8 cellular contexts compared by ENCODE assay signal in the genomic region with DNA sequence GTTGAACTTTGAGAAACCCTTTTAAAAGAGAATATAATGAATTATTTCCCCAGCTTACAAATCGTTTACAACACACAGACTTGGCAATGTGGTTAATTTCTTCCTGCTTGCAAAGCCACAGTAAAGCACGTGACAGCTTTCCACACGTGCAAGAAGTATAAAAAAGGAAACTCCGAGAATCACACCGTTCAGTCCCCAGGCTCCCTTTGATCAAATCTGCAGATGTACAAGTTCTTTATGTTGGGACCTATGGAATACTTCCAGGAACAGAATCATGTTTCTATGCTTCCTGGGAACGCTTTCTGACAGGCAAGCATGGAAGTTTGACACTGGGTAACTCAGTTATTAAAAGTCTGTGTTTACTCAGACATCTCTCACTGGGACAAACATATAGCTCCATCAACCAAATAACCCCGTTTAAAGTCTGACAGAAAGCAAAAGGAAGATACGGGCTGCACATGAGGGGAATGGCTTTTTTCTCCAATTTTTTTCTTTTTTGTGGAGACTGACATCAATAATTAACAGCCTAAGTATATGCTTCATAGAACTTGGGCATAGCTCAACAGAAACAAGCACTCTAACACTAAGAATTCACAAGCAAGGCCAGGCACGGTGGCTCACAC.
DNase-seq lines count a peak whose midpoint lies in the region; ATAC-seq and TF ChIP-seq lines count a peak whose summit lies in the region.

No MANE protein-coding gene starts in this region.

- ATAC-seq in GM18861 (IDR thresholded peaks at IDR 0.05; ENCODE audit: unreplicated experiment) (peak; percentile 74), HG02884 (IDR thresholded peaks at IDR 0.05; ENCODE audit: unreplicated experiment) (peak; percentile 80), T-helper 17 cell (peak; percentile 94), memory B cell (ENCODE audit: low read depth) (peak; percentile 88)

- H3K4me3 Mint-ChIP-seq in T-helper 17 cell = peak overlapping the region; percentile 76
- no peak overlapping the region for H3K4me3 Mint-ChIP-seq in memory B cell
- H3K4me3 Mint-ChIP-seq in type B pancreatic cell = no peak overlapping the region
- no peak overlapping the region for H3K4me3 Mint-ChIP-seq in endothelial cell (ENCODE audit: unreplicated experiment)

- H3K36me3 Mint-ChIP-seq in T-helper 17 cell (ENCODE audit: low read depth) = peaks cover 5% of the 10 kb centered on the region
- H3K36me3 Mint-ChIP-seq in memory B cell = peaks cover 20% of the 10 kb centered on the region
- H3K36me3 Mint-ChIP-seq in type B pancreatic cell = peaks cover 8% of the 10 kb centered on the region
- H3K36me3 Mint-ChIP-seq in endothelial cell (ENCODE audit: low read depth, unreplicated experiment) = peaks cover 4% of the 10 kb centered on the region

- TF ChIP-seq CTCF in type B pancreatic cell (conservative IDR thresholded peaks at IDR 0.05) (no peak), endothelial cell (IDR thresholded peaks at IDR 0.05; ENCODE audit: unreplicated experiment) (no peak)

- peaks cover 34% of the 10 kb centered on the region for H3K4me1 Mint-ChIP-seq in T-helper 17 cell
- peaks cover 10% of the 10 kb centered on the region for H3K4me1 Mint-ChIP-seq in memory B cell
- no peaks in the 10 kb centered on the region for H3K4me1 Mint-ChIP-seq in type B pancreatic cell (ENCODE audit: unreplicated experiment)
- H3K4me1 Mint-ChIP-seq in endothelial cell (ENCODE audit: unreplicated experiment) = peaks cover 4% of the 10 kb centered on the region

- no peaks in the 10 kb centered on the region for H3K27me3 Mint-ChIP-seq in T-helper 17 cell
- no peaks in the 10 kb centered on the region for H3K27me3 Mint-ChIP-seq in memory B cell
- no peaks in the 10 kb centered on the region for H3K27me3 Mint-ChIP-seq in type B pancreatic cell
- H3K27me3 Mint-ChIP-seq in endothelial cell (ENCODE audit: unreplicated experiment) = peaks cover 1% of the 10 kb centered on the region

- H3K9me3 ChIP-seq in T-helper 17 cell (ENCODE audit: control insufficient read depth, low read length, poor library complexity, severe bottlenecking) = no peaks in the 10 kb centered on the region

- peak in 2 of 3 donors; percentile 14 to 20 for DNase-seq in T-helper 17 cell
- DNase-seq in memory B cell (ENCODE audit: low spot score in 2 of 2) = peak in 1 of 2 donors; percentile 18
- DNase-seq in type B pancreatic cell (ENCODE audit: extremely low spot score, unreplicated experiment) = no peak
- no peak for DNase-seq in endothelial cell (ENCODE audit: low spot score)
- no peak for DNase-seq in HCEC 1CT
- DNase-seq in NCI-H1417 treated with DMSO at 0.1 percent for 48 hours (lab: John Stamatoyannopoulos, UW) = no peak

- H3K9me3 Mint-ChIP-seq in memory B cell (peaks cover 1% of the 10 kb centered on the region), type B pancreatic cell (no peaks in the 10 kb centered on the region), endothelial cell (ENCODE audit: unreplicated experiment) (no peaks in the 10 kb centered on the region)

- H3K27ac Mint-ChIP-seq in T-helper 17 cell (peak overlapping the region; percentile 90), memory B cell (peak overlapping the region; percentile 75), type B pancreatic cell (no peak overlapping the region), endothelial cell (ENCODE audit: unreplicated experiment) (no peak overlapping the region)

Comparison
In these comparisons a context has a peak if more than half of its experiments do, and no peak if none do; other contexts are left out.
1. DNase-seq: peak in T-helper 17 cell (2 of 3); none in type B pancreatic cell (single experiment), endothelial cell (single experiment), HCEC 1CT (single experiment) and NCI-H1417 treated with DMSO at 0.1 percent for 48 hours (single experiment).
2. H3K27ac Mint-ChIP-seq: peak in T-helper 17 cell (single experiment) and memory B cell (single experiment); none in type B pancreatic cell (single experiment) and endothelial cell (single experiment).
3. Peak in every context shown above with its lines, with median percentiles within 50 percentile points of each other: ATAC-seq.